ENCODE assay signal across 27 cellular contexts in genomic region chr6:100105919-100106318, GRCh38.
"Had no signal": no experiment of that assay in that cellular context is flagged by ENCODE, and none has a peak within 500 bp of the region (broad histone marks: within the 10 kb centered on the region; RNA-seq: fewer than 3 reads in every experiment).

No MANE protein-coding gene starts in this region.

- H3K9me3 ChIP-seq: body of pancreas, esophagus squamous epithelium, lower lobe of right lung, right lobe of liver, suprapubic skin, transverse colon, uterus had no signal

- H3K27me3 ChIP-seq: body of pancreas, right lobe of liver, uterus had no signal

- H3K27ac ChIP-seq: body of pancreas, esophagus squamous epithelium, hepatocyte, lower lobe of right lung, right lobe of liver, suprapubic skin, transverse colon, uterus had no signal

- H3K36me3 ChIP-seq: esophagus squamous epithelium, lower lobe of right lung, right lobe of liver, suprapubic skin, transverse colon, uterus had no signal

- H3K4me3 ChIP-seq: body of pancreas, esophagus squamous epithelium, hepatocyte, lower lobe of right lung, right lobe of liver, suprapubic skin, transverse colon, uterus had no signal

- H3K4me3 Mint-ChIP-seq: activated CD8-positive, alpha-beta T cell treated with anti-CD3 and anti-CD28 coated beads for 36 hours; activated naive CD8-positive, alpha-beta T cell treated with anti-CD3 and anti-CD28 coated beads, Interleukin-2, amount 10 ng/mL, durations not matched to agents 7 days and 5 days; activated T-helper 17 cell treated with anti-CD3 and anti-CD28 coated beads, Interleukin-2, amount 50 U/mL, for 72 hours; mesothelial cell of epicardium; natural killer cell treated with Interleukin-12 subunit alpha and Interleukin-12 subunit beta and Interleukin-15 and Interleukin-18, amount 100 ng/mL, for 72 hours; stimulated activated naive CD8-positive, alpha-beta T cell treated with anti-CD3 and anti-CD28 coated beads, Interleukin-15, amount 100 ng/mL, for 72 hours; T-helper 2 cell treated with Interferon-gamma antibody and Interleukin-4, amounts not matched to agents 5 μg/mL and 100 μg/mL, for 36 hours had no signal

- H3K27ac Mint-ChIP-seq: activated CD8-positive, alpha-beta T cell treated with anti-CD3 and anti-CD28 coated beads for 36 hours; activated naive CD8-positive, alpha-beta T cell treated with anti-CD3 and anti-CD28 coated beads, Interleukin-2, amount 10 ng/mL, durations not matched to agents 7 days and 5 days; activated T-helper 17 cell treated with anti-CD3 and anti-CD28 coated beads, Interleukin-2, amount 50 U/mL, for 72 hours; mesothelial cell of epicardium; natural killer cell treated with Interleukin-12 subunit alpha and Interleukin-12 subunit beta and Interleukin-15 and Interleukin-18, amount 100 ng/mL, for 72 hours; stimulated activated naive CD8-positive, alpha-beta T cell treated with anti-CD3 and anti-CD28 coated beads, Interleukin-15, amount 100 ng/mL, for 72 hours; T-helper 2 cell treated with Interferon-gamma antibody and Interleukin-4, amounts not matched to agents 5 μg/mL and 100 μg/mL, for 36 hours had no signal

- H3K36me3 Mint-ChIP-seq: activated naive CD8-positive, alpha-beta T cell treated with anti-CD3 and anti-CD28 coated beads, Interleukin-2, amount 10 ng/mL, durations not matched to agents 7 days and 5 days; mesothelial cell of epicardium; natural killer cell treated with Interleukin-12 subunit alpha and Interleukin-12 subunit beta and Interleukin-15 and Interleukin-18, amount 100 ng/mL, for 72 hours had no signal

- FAIRE-seq: endothelial cell of umbilical vein, islet of Langerhans, small intestine had no signal

- H3K4me1 Mint-ChIP-seq: activated naive CD8-positive, alpha-beta T cell treated with anti-CD3 and anti-CD28 coated beads, Interleukin-2, amount 10 ng/mL, durations not matched to agents 7 days and 5 days; activated T-helper 17 cell treated with anti-CD3 and anti-CD28 coated beads, Interleukin-2, amount 50 U/mL, for 72 hours; stimulated activated naive CD8-positive, alpha-beta T cell treated with anti-CD3 and anti-CD28 coated beads, Interleukin-15, amount 100 ng/mL, for 72 hours had no signal

- H3K9me3 Mint-ChIP-seq: activated CD8-positive, alpha-beta T cell treated with anti-CD3 and anti-CD28 coated beads for 36 hours; activated naive CD8-positive, alpha-beta T cell treated with anti-CD3 and anti-CD28 coated beads, Interleukin-2, amount 10 ng/mL, durations not matched to agents 7 days and 5 days; activated T-helper 17 cell treated with anti-CD3 and anti-CD28 coated beads, Interleukin-2, amount 50 U/mL, for 72 hours; mesothelial cell of epicardium; natural killer cell treated with Interleukin-12 subunit alpha and Interleukin-12 subunit beta and Interleukin-15 and Interleukin-18, amount 100 ng/mL, for 72 hours; stimulated activated naive CD8-positive, alpha-beta T cell treated with anti-CD3 and anti-CD28 coated beads, Interleukin-15, amount 100 ng/mL, for 72 hours; T-helper 2 cell treated with Interferon-gamma antibody and Interleukin-4, amounts not matched to agents 5 μg/mL and 100 μg/mL, for 36 hours had no signal

- H3K27me3 Mint-ChIP-seq: stimulated activated naive CD8-positive, alpha-beta T cell treated with anti-CD3 and anti-CD28 coated beads, Interleukin-15, amount 100 ng/mL, for 72 hours had no signal

- ATAC-seq: activated CD8-positive, alpha-beta T cell treated with anti-CD3 and anti-CD28 coated beads for 36 hours; activated T-helper 17 cell treated with anti-CD3 and anti-CD28 coated beads, Interleukin-2, amount 50 U/mL, for 72 hours; body of pancreas; lower lobe of right lung; natural killer cell treated with Interleukin-12 subunit alpha and Interleukin-12 subunit beta and Interleukin-15 and Interleukin-18, amount 100 ng/mL, for 72 hours; right lobe of liver; stimulated activated naive CD8-positive, alpha-beta T cell treated with anti-CD3 and anti-CD28 coated beads, Interleukin-15, amount 100 ng/mL, for 72 hours had no signal

- DNase-seq: activated CD4-positive, alpha-beta T cell treated with anti-CD3 and anti-CD28 coated beads for 48 hours; activated CD4-positive, CD25-positive, alpha-beta regulatory T cell; activated CD8-positive, alpha-beta T cell treated with anti-CD3 and anti-CD28 coated beads for 36 hours; activated naive CD4-positive, alpha-beta T cell; activated naive CD8-positive, alpha-beta T cell treated with anti-CD3 and anti-CD28 coated beads, Interleukin-2, amount 10 ng/mL, durations not matched to agents 7 days and 5 days; activated T-cell treated with anti-CD3 and anti-CD28 coated beads, Interleukin-2, amount 50 U/mL, for 1 hour; amygdala; body of pancreas; dermis blood vessel endothelial cell; effector memory CD4-positive, alpha-beta T cell; esophagus squamous epithelium; lower lobe of right lung; right lobe of liver; small intestine; stimulated activated CD4-positive, alpha-beta T cell treated with anti-CD3 and anti-CD28 coated beads, Interleukin-15, amount 100 ng/mL, for 24 hours; stimulated activated CD4-positive, alpha-beta T cell treated with anti-CD3 and anti-CD28 coated beads, Interleukin-2, amount 100 ng/mL, for 48 hours; stimulated activated naive CD8-positive, alpha-beta T cell treated with anti-CD3 and anti-CD28 coated beads, Interleukin-15, amount 100 ng/mL, for 72 hours; transverse colon; uterus had no signal

- H3K4me1 ChIP-seq: body of pancreas, esophagus squamous epithelium, lower lobe of right lung, right lobe of liver, suprapubic skin, transverse colon, uterus had no signal
